Comparison of ENCODE assay signal across 8 cellular contexts in the genomic region with DNA sequence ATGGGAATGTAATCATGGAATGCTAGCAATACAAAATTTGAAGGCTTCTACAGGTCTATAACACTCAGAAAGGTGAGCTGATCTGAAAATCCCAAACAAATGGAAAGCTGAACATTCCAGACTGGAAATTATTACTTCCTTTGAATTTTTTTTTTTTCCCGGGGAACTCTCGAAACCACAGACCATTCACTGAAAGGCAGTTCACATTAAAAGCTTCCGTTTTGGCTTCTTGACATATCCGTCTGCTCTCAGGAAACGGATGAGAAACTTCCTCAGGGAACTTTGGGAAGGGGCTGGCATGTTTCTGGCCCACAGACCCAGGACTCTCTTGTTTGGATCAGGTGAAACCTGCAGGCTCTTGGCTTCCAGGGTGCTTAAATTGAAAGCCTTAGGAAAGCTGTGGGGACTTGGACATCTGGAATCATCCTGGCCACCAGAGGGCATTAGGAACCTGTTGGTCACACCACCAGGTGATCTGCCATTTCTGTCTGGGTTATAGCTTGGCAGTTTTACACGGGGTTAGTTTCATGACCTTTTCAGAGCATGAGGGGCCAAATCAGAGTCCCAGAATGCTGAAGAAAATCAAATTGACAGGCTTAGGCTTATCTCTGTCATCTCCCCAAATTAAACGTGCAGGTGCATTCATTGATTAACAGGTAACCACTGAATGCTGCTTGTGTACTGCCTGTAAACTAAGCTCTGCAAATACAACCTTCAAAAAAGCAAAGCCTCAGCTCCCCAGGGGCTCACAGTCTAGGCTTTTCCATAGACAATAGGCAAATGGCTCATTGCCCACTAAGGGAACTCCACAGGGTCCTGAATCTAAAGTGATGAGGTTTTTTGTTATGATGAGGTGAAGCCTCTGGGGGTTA. TPM values are rescaled to one million over a fixed set of nuclear protein-coding genes. Genes with fewer than 3 reads are reported as not detected.
DNase-seq lines count a peak whose midpoint lies in the region; TF ChIP-seq lines count a peak whose summit lies in the region.

No MANE protein-coding gene starts in this region.

- WGBS in trophoblast cell (ENCODE audit: extremely low coverage, insufficient coverage, insufficient read length) = no CpG with 5 or more reads among the region's 7 CpGs

- H3K4me2 ChIP-seq in OCI-LY7 (ENCODE audit: low read length) (peak overlapping the region; percentile 19), trophoblast cell (ENCODE audit: low read length) (no peak overlapping the region)

- H3K9me2 ChIP-seq in OCI-LY7 (ENCODE audit: insufficient read depth, low read length) = no peaks in the 10 kb centered on the region

- CTCF ChIA-PET in OCI-LY7 (lab: Charles Lee; ENCODE audit: unreplicated experiment) = interaction anchor here (0.9 kb wide), 1 partner anchor 1015 kb away, joined by 3 read pairs; no protein-coding TSS in a partner anchor

- no peak overlapping the region for H2BK12ac ChIP-seq in trophoblast cell (ENCODE audit: low read length)

- H3K27ac ChIP-seq in OCI-LY7 (ENCODE audit: low read depth, low read length, poor library complexity, severe bottlenecking) (no peak overlapping the region), trophoblast cell (ENCODE audit: low read depth, low read length) (no peak overlapping the region)

- H3K36me3 ChIP-seq in OCI-LY7 (ENCODE audit: insufficient read depth, low read length) = no peaks in the 10 kb centered on the region
- no peaks in the 10 kb centered on the region for H3K36me3 ChIP-seq in trophoblast cell (ENCODE audit: control insufficient read depth in 1 of 2, insufficient read depth in 2 of 2, low read length in 2 of 2)

- no peaks in the 10 kb centered on the region for H3K27me3 ChIP-seq in trophoblast cell (ENCODE audit: insufficient read depth, low read length)

- no peak overlapping the region for H2AK5ac ChIP-seq in trophoblast cell (ENCODE audit: low read length)

- H3K14ac ChIP-seq in trophoblast cell (ENCODE audit: low read length) = no peak overlapping the region

- H3K9me3 ChIP-seq in OCI-LY7 (ENCODE audit: low read length) (no peaks in the 10 kb centered on the region), trophoblast cell (ENCODE audit: insufficient read depth, low read depth, low read length) (no peaks in the 10 kb centered on the region)

- no peak overlapping the region for H3K18ac ChIP-seq in trophoblast cell (ENCODE audit: low read length)

- intact Hi-C loops in OCI-LY7 (cut with micrococcal nuclease; ENCODE audit: unreplicated experiment) = loop anchor here (2.0 kb wide), 1 partner anchor 71 kb away; no protein-coding TSS in a partner anchor

- H3K79me2 ChIP-seq in OCI-LY7 (ENCODE audit: insufficient read depth, low read depth, low read length) (no peaks in the 10 kb centered on the region), trophoblast cell (ENCODE audit: control insufficient read depth, insufficient read depth, low read length, poor library complexity) (no peaks in the 10 kb centered on the region)

- no peak overlapping the region for H2BK120ac ChIP-seq in trophoblast cell (ENCODE audit: insufficient read depth, low read length, poor library complexity)

- H4K8ac ChIP-seq in trophoblast cell (ENCODE audit: low read depth, low read length) = no peak overlapping the region

- TF ChIP-seq CTCF in OCI-LY7 (conservative IDR thresholded peaks at IDR 0.05; ENCODE audit: low read length) (peak; percentile 82), foreskin fibroblast (IDR thresholded peaks at IDR 0.05; ENCODE audit: low read depth, low read length) (peak; percentile 84)

- no peak overlapping the region for H3K9ac ChIP-seq in trophoblast cell (ENCODE audit: low read length)

- H3K4ac ChIP-seq in trophoblast cell (ENCODE audit: low read depth, low read length) = no peak overlapping the region

- no peak overlapping the region for H3K4me3 ChIP-seq in OCI-LY7 (ENCODE audit: low read depth, low read length, poor library complexity, severe bottlenecking)
- H3K4me3 ChIP-seq in foreskin fibroblast (ENCODE audit: low read depth in 1 of 2, low read length in 2 of 2) = peak overlapping the region in 1 of 2 donors; percentile 6
- no peak overlapping the region for H3K4me3 ChIP-seq in trophoblast cell (ENCODE audit: low read depth, low read length)

- POLR2A ChIA-PET in OCI-LY7 (lab: Charles Lee) = interaction anchor here (0.6 to 1.0 kb wide), 3 partner anchors 8 to 11 kb away, joined by 3 read pairs; no protein-coding TSS in a partner anchor

- BruUV-seq in OCI-LY7 (replicated peaks; lab: Mats Ljungman, UMichigan) = no TSS peak

- no peak overlapping the region for H3K23ac ChIP-seq in trophoblast cell (ENCODE audit: low read length)

- H4K12ac ChIP-seq in trophoblast cell (ENCODE audit: low read depth, low read length) = no peak overlapping the region

- peak; percentile 29 to 35 for DNase-seq in NOMO-1 (lab: John Stamatoyannopoulos, UW; ENCODE audit: unreplicated experiment in 2 of 2)
- DNase-seq in NOMO-1 treated with dmso at 0.1 percent for 144 hours (lab: John Stamatoyannopoulos, UW; ENCODE audit: unreplicated experiment) = no peak
- peak; percentile 54 for DNase-seq in HPDE6-E6E7 (ENCODE audit: extremely low spot score)
- DNase-seq in OCI-LY7 (ENCODE audit: low spot score) = peak; percentile 56
- peak; percentile 58 to 66 for DNase-seq in activated T-cell treated with anti-CD3 and anti-CD28 coated beads, Interleukin-2, amount 50 U/mL, for 48 hours
- DNase-seq in foreskin fibroblast = peak; percentile 46 to 67
- DNase-seq in trophoblast cell = peak; percentile 84 to 89
- DNase-seq in GM19240 (ENCODE audit: insufficient read length, low spot score) = no peak

- no peak overlapping the region for H4K91ac ChIP-seq in trophoblast cell (ENCODE audit: low read depth, low read length)

- H2BK5ac ChIP-seq in trophoblast cell (ENCODE audit: low read depth, low read length, poor library complexity) = no peak overlapping the region

- no peaks in the 10 kb centered on the region for H3K79me1 ChIP-seq in trophoblast cell (ENCODE audit: low read length)

- H2AFZ ChIP-seq in OCI-LY7 (ENCODE audit: low read length) = 0 out of 2 replicates have a peak overlapping the region, but pooled peaks have one; percentile 10
- peak overlapping the region; percentile 27 for H2AFZ ChIP-seq in trophoblast cell (ENCODE audit: insufficient read depth, low read length, poor library complexity)

- no peaks in the 10 kb centered on the region for H4K20me1 ChIP-seq in OCI-LY7 (ENCODE audit: insufficient read depth, low read length)

- peaks cover 25% of the 10 kb centered on the region for H3K4me1 ChIP-seq in OCI-LY7 (ENCODE audit: insufficient read depth, low read length, poor library complexity, severe bottlenecking)
- no peaks in the 10 kb centered on the region for H3K4me1 ChIP-seq in trophoblast cell (ENCODE audit: control insufficient read depth in 1 of 2, insufficient read depth in 2 of 2, low read length in 2 of 2)

RNA-seq across cellular contexts. Expression of a gene that starts 22.7 kb away (rescaled TPM):
- total RNA-seq in OCI-LY7 (2014; rRNA removed; shearing (Covaris generic)) = 0.16 TPM in 1 of 2 replicates, not detected in the other
- not detected in 2 replicates for total RNA-seq in OCI-LY7 (2022)
- polyA plus RNA-seq in trophoblast cell (2013) = 8.6 and 10.2 TPM in 2 replicates

Comparison
In these comparisons a context has a peak if more than half of its experiments do, and no peak if none do; other contexts are left out.
1. DNase-seq: peak in NOMO-1 (2 of 2), HPDE6-E6E7 (single experiment), OCI-LY7 (single experiment), activated T-cell treated with anti-CD3 and anti-CD28 coated beads, Interleukin-2, amount 50 U/mL, for 48 hours (2 of 2), foreskin fibroblast (2 of 2) and trophoblast cell (2 of 2); none in NOMO-1 treated with dmso at 0.1 percent for 144 hours (single experiment) and GM19240 (single experiment).